ENCODE assay signal across 16 cellular contexts in the genomic region with DNA sequence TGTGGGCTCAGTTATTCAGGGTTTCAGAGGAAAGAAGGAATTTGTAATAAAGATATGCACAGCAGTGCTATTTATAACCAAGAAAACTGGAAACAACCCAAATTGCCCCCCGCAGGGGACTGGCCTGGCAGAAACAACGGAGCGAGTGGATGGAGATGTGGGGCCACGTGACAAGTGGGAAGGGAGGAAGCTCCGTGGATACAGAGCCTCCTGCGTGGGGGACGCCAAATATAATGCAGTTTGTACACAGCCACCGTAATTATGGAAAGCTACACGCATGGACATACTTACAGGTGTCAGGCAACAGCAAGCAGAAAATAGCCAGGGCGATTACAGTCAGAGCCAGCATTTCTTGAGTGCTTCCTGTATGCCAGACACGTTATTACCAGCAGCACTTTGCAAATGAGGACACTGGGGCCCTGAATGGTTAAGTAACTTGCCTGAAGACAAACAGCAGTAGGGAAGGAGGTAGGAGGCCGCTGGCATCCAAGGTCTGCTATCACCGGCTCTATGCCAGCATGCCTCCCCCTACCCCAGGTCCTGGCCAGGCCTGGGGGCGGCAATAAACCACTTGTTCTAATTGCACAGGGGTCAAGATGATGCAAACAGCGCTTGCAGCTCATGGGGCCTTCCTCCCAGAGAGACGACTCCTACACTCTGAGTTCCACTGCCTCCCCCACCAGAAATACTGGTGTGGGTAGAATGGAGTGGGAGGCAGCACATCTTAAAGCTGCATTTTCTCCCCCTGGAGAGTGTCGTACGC. TPM values are rescaled to one million over a fixed set of nuclear protein-coding genes. Genes with fewer than 3 reads are reported as not detected.
DNase-seq lines count a peak whose midpoint lies in the region; ATAC-seq and TF ChIP-seq lines count a peak whose summit lies in the region.
"Had no signal": no experiment of that assay in that cellular context is flagged by ENCODE, and none has a peak within 500 bp of the region (broad histone marks: within the 10 kb centered on the region; RNA-seq: fewer than 3 reads in every experiment).

No MANE protein-coding gene starts in this region.

- H3K27ac ChIP-seq in SK-N-MC (peak overlapping the region; percentile 89), transverse colon (no peak overlapping the region)
- H3K27ac ChIP-seq: skin epidermis, upper lobe of left lung had no signal

- intact Hi-C loops in transverse colon (cut with DNase I; ENCODE audit: low total_unique reads) = no loop called here

- TF ChIP-seq EP300 in transverse colon (IDR thresholded peaks at IDR 0.05; ENCODE audit: low read depth) = no peak

- H3K9me3 Mint-ChIP-seq in nephron = peaks cover 8% of the 10 kb centered on the region

- peaks cover 21% of the 10 kb centered on the region for H3K4me1 Mint-ChIP-seq in nephron
- H3K4me1 Mint-ChIP-seq: activated T-helper 17 cell treated with anti-CD3 and anti-CD28 coated beads, Interleukin-2, amount 50 U/mL, for 72 hours; T-cell had no signal

- DNase-seq in ELF-1 (ENCODE audit: low read depth, low spot score) = peak; percentile 84
- peak; percentile 76 for DNase-seq in SK-N-MC (ENCODE audit: low read depth, low spot score)
- peak; percentile 19 for DNase-seq in fibroblast of pulmonary artery (ENCODE audit: low read depth)
- no peak for DNase-seq in transverse colon
- DNase-seq in SHP77 (lab: John Stamatoyannopoulos, UW) = no peak
- DNase-seq: left colon; NCI-H1105; stimulated activated CD4-positive, alpha-beta T cell treated with anti-CD3 and anti-CD28 coated beads, Interleukin-4, amount 100 ng/mL, for 4 hours; T-cell; upper lobe of left lung had no signal

- H3K4me3 ChIP-seq in SK-N-MC (peak overlapping the region; percentile 68), fibroblast of pulmonary artery (replicated peaks; ENCODE audit: low read depth, low read length) (no peak overlapping the region), transverse colon (no peak overlapping the region)
- H3K4me3 ChIP-seq: skin epidermis, upper lobe of left lung had no signal

- H3K9ac ChIP-seq in SK-N-MC (ENCODE audit: insufficient read length) = no peak overlapping the region

- ATAC-seq in HG03095 (IDR thresholded peaks at IDR 0.05; ENCODE audit: unreplicated experiment) = no peak
- no peak for ATAC-seq in GM21717 (IDR thresholded peaks at IDR 0.05; ENCODE audit: unreplicated experiment)
- ATAC-seq: activated T-helper 17 cell treated with anti-CD3 and anti-CD28 coated beads, Interleukin-2, amount 50 U/mL, for 72 hours; left colon; T-cell had no signal

- TF ChIP-seq CTCF in fibroblast of pulmonary artery (IDR thresholded peaks at IDR 0.05; ENCODE audit: low read length, missing control alignments) (no peak), nephron (IDR thresholded peaks at IDR 0.05; ENCODE audit: unreplicated experiment in 3 of 3) (no peak), transverse colon (IDR thresholded peaks at IDR 0.05) (no peak)

- H3K27me3 ChIP-seq in transverse colon = peaks cover 3% of the 10 kb centered on the region
- H3K27me3 ChIP-seq: upper lobe of left lung had no signal

- H3K36me3 ChIP-seq in SK-N-MC (ENCODE audit: insufficient read depth, low read length) (no peaks in the 10 kb centered on the region), transverse colon (no peaks in the 10 kb centered on the region)
- H3K36me3 ChIP-seq: upper lobe of left lung had no signal

- H3K4me3 Mint-ChIP-seq in nephron = peak overlapping the region in 1 of 3 experiments; percentile 14
- H3K4me3 Mint-ChIP-seq: activated T-helper 17 cell treated with anti-CD3 and anti-CD28 coated beads, Interleukin-2, amount 50 U/mL, for 72 hours; dendritic cell treated with granulocyte-macrophage colony-stimulating factor and Interleukin-4, amounts not matched to agents 40 ng/mL and 50 ng/mL, for 4 days; T-cell had no signal

- peaks cover 11% of the 10 kb centered on the region for H3K27me3 Mint-ChIP-seq in nephron (ENCODE audit: low read depth)

- in situ Hi-C loops in transverse colon (cut with MboI; ENCODE audit: low pct_ligation_motif_present in 1 of 4, low pct_unique_long_range_greater_than_20kb in 1 of 4, low sequenced_read_pairs in 3 of 4) = no loop called here

- WGBS in transverse colon (ENCODE audit: low coverage in 1 of 2), 2 donors = 73% methylated on average over 18 of the region's 18 CpGs; no CpG with 5 or more reads in 1 of the 2 donors

- H3K27ac Mint-ChIP-seq in nephron = peak overlapping the region; percentile 7 to 75 (median 63)
- H3K27ac Mint-ChIP-seq: activated T-helper 17 cell treated with anti-CD3 and anti-CD28 coated beads, Interleukin-2, amount 50 U/mL, for 72 hours; dendritic cell treated with granulocyte-macrophage colony-stimulating factor and Interleukin-4, amounts not matched to agents 40 ng/mL and 50 ng/mL, for 4 days; T-cell had no signal

- H3K4me1 ChIP-seq in transverse colon = no peaks in the 10 kb centered on the region
- H3K4me1 ChIP-seq: upper lobe of left lung had no signal

- H3K9me3 ChIP-seq in SK-N-MC (ENCODE audit: low read depth, low read length) = no peaks in the 10 kb centered on the region
- no peaks in the 10 kb centered on the region for H3K9me3 ChIP-seq in transverse colon
- H3K9me3 ChIP-seq: upper lobe of left lung had no signal

- TF ChIP-seq POLR2A in transverse colon (IDR thresholded peaks at IDR 0.05) = no peak

- H3K36me3 Mint-ChIP-seq in nephron (ENCODE audit: low read depth) = no peaks in the 10 kb centered on the region
- H3K36me3 Mint-ChIP-seq: T-cell had no signal

RNA-seq across cellular contexts. Expression of a gene that starts 8.8 kb away (rescaled TPM):
- total RNA-seq in transverse colon = 1 to 10 TPM in 1 of 4 donors, under 1 TPM in 2, not detected in 1; 0.16 to 2.8 (median 0.27) TPM

Comparison
In these comparisons a context has a peak if more than half of its experiments do, and no peak if none do; other contexts are left out.
1. DNase-seq: peak in ELF-1 (single experiment), SK-N-MC (single experiment) and fibroblast of pulmonary artery (single experiment); none in transverse colon (single experiment) and SHP77 (0 of 2).